In the genomic region with DNA sequence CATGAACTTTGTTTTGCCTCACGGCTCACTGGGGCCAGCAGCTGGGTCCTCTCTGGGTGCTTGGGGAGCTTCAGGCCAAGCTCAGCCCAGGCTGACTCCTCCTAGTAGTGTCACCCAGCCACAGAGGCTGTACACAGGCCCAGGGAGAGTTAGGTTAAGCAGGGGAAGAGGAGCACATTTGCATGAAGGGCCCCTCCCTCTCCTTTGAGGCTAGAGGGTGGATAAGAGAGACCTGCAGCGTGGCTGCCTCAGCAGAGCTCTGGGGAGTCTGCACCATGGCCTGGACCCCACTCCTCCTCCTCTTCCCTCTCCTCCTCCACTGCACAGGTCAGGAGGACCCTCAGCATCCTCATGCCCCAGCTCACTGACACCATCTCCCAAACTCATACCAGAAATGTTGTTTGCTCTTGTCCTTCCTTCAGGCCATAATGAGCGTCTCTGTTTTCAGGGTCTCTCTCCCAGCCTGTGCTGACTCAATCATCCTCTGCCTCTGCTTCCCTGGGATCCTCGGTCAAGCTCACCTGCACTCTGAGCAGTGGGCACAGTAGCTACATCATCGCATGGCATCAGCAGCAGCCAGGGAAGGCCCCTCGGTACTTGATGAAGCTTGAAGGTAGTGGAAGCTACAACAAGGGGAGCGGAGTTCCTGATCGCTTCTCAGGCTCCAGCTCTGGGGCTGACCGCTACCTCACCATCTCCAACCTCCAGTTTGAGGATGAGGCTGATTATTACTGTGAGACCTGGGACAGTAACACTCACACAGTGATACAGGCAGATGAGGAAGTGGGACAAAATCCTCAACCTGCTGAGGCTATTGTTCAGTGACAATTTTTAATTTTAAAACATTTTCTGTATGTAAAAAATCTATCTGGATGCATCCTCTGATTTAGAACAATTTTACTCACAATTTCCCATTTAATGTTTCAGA, we compare ENCODE assay signal across 11 cellular contexts.
DNase-seq lines count a peak whose midpoint lies in the region; ATAC-seq and TF ChIP-seq lines count a peak whose summit lies in the region.
"Had no signal": no experiment of that assay in that cellular context is flagged by ENCODE, and none has a peak within 500 bp of the region (broad histone marks: within the 10 kb centered on the region; RNA-seq: fewer than 3 reads in every experiment).

No MANE protein-coding gene starts in this region.

- H3K9ac ChIP-seq in PC-3 (ENCODE audit: low read length) = no peak overlapping the region

- H3K36me3 Mint-ChIP-seq in naive thymus-derived CD4-positive, alpha-beta T cell = peaks cover 0 to 4% (median 0%) of the 10 kb centered on the region in 5 donors

- peaks cover 0 to 4% (median 2%) of the 10 kb centered on the region in 7 donors for H3K4me1 Mint-ChIP-seq in naive thymus-derived CD4-positive, alpha-beta T cell

- no peaks in the 10 kb centered on the region for H3K79me2 ChIP-seq in PC-3 (ENCODE audit: low read length)

- no peaks in the 10 kb centered on the region for H3K9me3 ChIP-seq in naive thymus-derived CD4-positive, alpha-beta T cell (ENCODE audit: control insufficient read depth in 2 of 3, low read length in 3 of 3)
- no peaks in the 10 kb centered on the region for H3K9me3 ChIP-seq in PC-3 (ENCODE audit: low read length)

- peak overlapping the region in 1 of 10 donors; percentile 6 for H3K4me3 Mint-ChIP-seq in naive thymus-derived CD4-positive, alpha-beta T cell

- no peaks in the 10 kb centered on the region for H3K4me1 ChIP-seq in naive thymus-derived CD4-positive, alpha-beta T cell (ENCODE audit: control insufficient read depth in 2 of 2, insufficient read depth in 2 of 2, low read length in 2 of 2)
- no peaks in the 10 kb centered on the region for H3K4me1 ChIP-seq in PC-3 (ENCODE audit: insufficient read depth, low read length)

- no peaks in the 10 kb centered on the region for H3K9me3 Mint-ChIP-seq in naive thymus-derived CD4-positive, alpha-beta T cell

- BruUV-seq in PC-3 (replicated peaks; lab: Mats Ljungman, UMichigan) = no TSS peak

- no peak overlapping the region for H3K4me2 ChIP-seq in PC-3 (ENCODE audit: low read length)

- no peaks in the 10 kb centered on the region for H4K20me1 ChIP-seq in PC-3 (ENCODE audit: low read length)

- no peak overlapping the region for H2AFZ ChIP-seq in PC-3 (ENCODE audit: low read length)

- no peak for TF ChIP-seq CTCF in PC-3 (conservative IDR thresholded peaks at IDR 0.05; ENCODE audit: low read depth, low read length)

- peaks cover 0 to 13% (median 7%) of the 10 kb centered on the region in 5 donors for H3K27me3 Mint-ChIP-seq in naive thymus-derived CD4-positive, alpha-beta T cell

- H3K27ac Mint-ChIP-seq in naive thymus-derived CD4-positive, alpha-beta T cell = no peak overlapping the region

- intact Hi-C loops in naive thymus-derived CD4-positive, alpha-beta T cell (cut with micrococcal nuclease) = no loop called here
- intact Hi-C loops in PC-3 (cut with micrococcal nuclease) = no loop called here

- no peaks in the 10 kb centered on the region for H3K36me3 ChIP-seq in naive thymus-derived CD4-positive, alpha-beta T cell (ENCODE audit: control insufficient read depth in 2 of 3, insufficient read depth in 3 of 3, low read length in 3 of 3)
- H3K36me3 ChIP-seq in PC-3 (ENCODE audit: low read depth, low read length) = no peaks in the 10 kb centered on the region

- no peak for DNase-seq in naive thymus-derived CD4-positive, alpha-beta T cell
- no peak for DNase-seq in medulla oblongata (ENCODE audit: extremely low spot score)
- DNase-seq in PC-3 = no peak
- DNase-seq: NCI-H1436 treated with DMSO at 0.1 percent for 48 hours; nucleus accumbens; stimulated activated CD4-positive, alpha-beta T cell treated with anti-CD3 and anti-CD28 coated beads, Interleukin-1b, Interleukin-23, amount 100 ng/mL, for 48 hours had no signal

- CTCF ChIA-PET in naive thymus-derived CD4-positive, alpha-beta T cell (lab: Charles Lee) = no interaction called here
- CTCF ChIA-PET in PC-3 (lab: Charles Lee) = interaction anchor here (0.6 kb wide), 1 partner anchor 884 kb away, joined by 4 read pairs; no protein-coding TSS in a partner anchor

- no peak overlapping the region for H3K4me3 ChIP-seq in naive thymus-derived CD4-positive, alpha-beta T cell (ENCODE audit: low read length)
- no peak overlapping the region for H3K4me3 ChIP-seq in PC-3 (ENCODE audit: low read length)

- POLR2A ChIA-PET in naive thymus-derived CD4-positive, alpha-beta T cell (lab: Charles Lee) = no interaction called here
- POLR2A ChIA-PET in PC-3 (lab: Charles Lee; ENCODE audit: unreplicated experiment) = no interaction called here

- H3F3A ChIP-seq in PC-3 (ENCODE audit: low read length, unreplicated experiment) = no peaks in the 10 kb centered on the region

- H3K9me2 ChIP-seq in PC-3 (replicated peaks; ENCODE audit: low read length) = no peaks in the 10 kb centered on the region

- H3K27ac ChIP-seq in naive thymus-derived CD4-positive, alpha-beta T cell (ENCODE audit: low read depth, low read length) = no peak overlapping the region
- no peak overlapping the region for H3K27ac ChIP-seq in PC-3 (ENCODE audit: low read length)

- ATAC-seq in GM18873 (IDR thresholded peaks at IDR 0.05; ENCODE audit: low FRiP score, unreplicated experiment) = peak; percentile 70
- peak; percentile 61 for ATAC-seq in GM21737 (IDR thresholded peaks at IDR 0.05; ENCODE audit: unreplicated experiment)
- ATAC-seq in HG03342 (IDR thresholded peaks at IDR 0.05; ENCODE audit: unreplicated experiment) = peak; percentile 79
- ATAC-seq in naive thymus-derived CD4-positive, alpha-beta T cell = peak; percentile 44
- ATAC-seq in GM21576 (IDR thresholded peaks at IDR 0.05; ENCODE audit: unreplicated experiment) = no peak
- no peak for ATAC-seq in PC-3
- no peak for ATAC-seq in GM18870 (IDR thresholded peaks at IDR 0.05; ENCODE audit: unreplicated experiment)

- H3K27me3 ChIP-seq in naive thymus-derived CD4-positive, alpha-beta T cell (ENCODE audit: control insufficient read depth in 2 of 2, insufficient read depth in 2 of 2, low read length in 2 of 2) = no peaks in the 10 kb centered on the region
- H3K27me3 ChIP-seq in PC-3 (ENCODE audit: low read length) = peaks cover 11% of the 10 kb centered on the region; the same call in 1 of the 2 replicates

Comparison
In these comparisons a context has a peak if more than half of its experiments do, and no peak if none do; other contexts are left out.
1. ATAC-seq: peak in GM18873 (single experiment), GM21737 (single experiment), HG03342 (single experiment) and naive thymus-derived CD4-positive, alpha-beta T cell (single experiment); none in GM21576 (single experiment), PC-3 (single experiment) and GM18870 (single experiment).